ENCODE assay signal across 9 cellular contexts in the genomic region with DNA sequence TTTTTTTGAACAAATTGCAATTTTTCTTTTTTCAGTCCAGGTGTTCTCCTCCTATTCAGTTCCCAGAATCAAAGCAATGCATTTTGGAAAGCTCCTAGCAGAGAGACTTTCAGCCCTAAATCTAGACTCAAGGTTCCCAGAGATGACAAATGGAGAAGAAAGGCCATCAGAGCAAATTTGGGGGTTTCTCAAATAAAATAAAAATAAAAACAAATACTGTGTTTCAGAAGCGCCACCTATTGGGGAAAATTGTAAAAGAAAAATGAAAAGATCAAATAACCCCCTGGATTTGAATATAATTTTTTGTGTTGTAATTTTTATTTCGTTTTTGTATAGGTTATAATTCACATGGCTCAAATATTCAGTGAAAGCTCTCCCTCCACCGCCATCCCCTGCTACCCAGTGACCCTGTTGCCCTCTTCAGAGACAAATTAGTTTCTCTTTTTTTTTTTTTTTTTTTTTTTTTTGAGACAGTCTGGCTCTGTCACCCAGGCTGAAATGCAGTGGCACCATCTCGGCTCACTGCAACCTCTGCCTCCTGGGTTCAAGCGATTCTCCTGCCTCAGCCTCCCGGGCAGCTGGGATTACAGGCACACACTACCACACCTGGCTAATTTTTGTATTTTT. TPM values are rescaled to one million over a fixed set of nuclear protein-coding genes. Genes with fewer than 3 reads are reported as not detected.
DNase-seq lines count a peak whose midpoint lies in the region; ATAC-seq and TF ChIP-seq lines count a peak whose summit lies in the region.
"Had no signal": no experiment of that assay in that cellular context is flagged by ENCODE, and none has a peak within 500 bp of the region (broad histone marks: within the 10 kb centered on the region; RNA-seq: fewer than 3 reads in every experiment).

No MANE protein-coding gene starts in this region.

- H3K4me1 ChIP-seq in MM.1S (ENCODE audit: low read length), result no peaks in the 10 kb centered on the region

- peak; percentile 53 to 59 for ATAC-seq in naive thymus-derived CD8-positive, alpha-beta T cell
- ATAC-seq in HG02678 (IDR thresholded peaks at IDR 0.05; ENCODE audit: unreplicated experiment), result no peak

- H3K9me2 ChIP-seq in MM.1S (replicated peaks; ENCODE audit: insufficient read depth, low read length), result no peaks in the 10 kb centered on the region

- peaks cover 17% of the 10 kb centered on the region for H3K27me3 ChIP-seq in MM.1S (replicated peaks; ENCODE audit: insufficient read depth, low read length)

- no peaks in the 10 kb centered on the region for H3F3A ChIP-seq in MM.1S (ENCODE audit: insufficient read depth, low read length)

- H3K4me3 Mint-ChIP-seq in brain, result peak overlapping the region in 1 of 5 experiments; percentile 16
- peak overlapping the region in 1 of 10 donors; percentile 20 for H3K4me3 Mint-ChIP-seq in naive thymus-derived CD8-positive, alpha-beta T cell

- POLR2A ChIA-PET in naive thymus-derived CD8-positive, alpha-beta T cell (lab: Charles Lee), result interaction anchor here (0.7 to 1.9 kb wide), 6 partner anchors 10 to 154 kb away, joined by 3 to 12 read pairs (median 5); partner anchors contain the start of genes CD3D, CD3G and MPZL3

- H4K20me1 ChIP-seq in MM.1S (ENCODE audit: insufficient read depth, low read length), result no peaks in the 10 kb centered on the region

- H3K27me3 Mint-ChIP-seq in brain, result peaks cover 44% of the 10 kb centered on the region
- peaks cover 0 to 2% (median 0%) of the 10 kb centered on the region in 5 donors for H3K27me3 Mint-ChIP-seq in naive thymus-derived CD8-positive, alpha-beta T cell

- H3K9ac ChIP-seq in MM.1S (ENCODE audit: low read length), result no peak overlapping the region

- no peaks in the 10 kb centered on the region for H3K9me3 ChIP-seq in MM.1S (replicated peaks; ENCODE audit: insufficient read depth, low read length)

- DNase-seq in NCI-H1436 (lab: John Stamatoyannopoulos, UW) (peak; percentile 18), NCI-H1436 treated with DMSO at 0.1 percent for 48 hours (lab: John Stamatoyannopoulos, UW) (no peak), MM.1S (peak; percentile 33)
- DNase-seq in naive thymus-derived CD8-positive, alpha-beta T cell, result peak in 3 of 10 donors; percentile 70 to 74 (median 73)
- DNase-seq in effector CD4-positive, alpha-beta T cell, result no peak
- no peak for DNase-seq in activated CD8-positive, alpha-beta memory T cell treated with anti-CD3 and anti-CD28 coated beads for 24 hours

- no peaks in the 10 kb centered on the region for H3K36me3 ChIP-seq in MM.1S (replicated peaks; ENCODE audit: insufficient read depth, low read length)

- peak overlapping the region in 1 of 5 experiments; percentile 46 for H3K27ac Mint-ChIP-seq in brain
- peak overlapping the region; percentile 88 to 100 (median 96) for H3K27ac Mint-ChIP-seq in naive thymus-derived CD8-positive, alpha-beta T cell

- peaks cover 0 to 3% (median 0%) of the 10 kb centered on the region in 5 experiments for H3K9me3 Mint-ChIP-seq in brain
- H3K9me3 Mint-ChIP-seq in naive thymus-derived CD8-positive, alpha-beta T cell, result no peaks in the 10 kb centered on the region

- no peaks in the 10 kb centered on the region for H3K79me2 ChIP-seq in MM.1S (ENCODE audit: low read length)

- no peak overlapping the region for H3K4me3 ChIP-seq in MM.1S (ENCODE audit: low read length)

- no peak overlapping the region for H3K27ac ChIP-seq in MM.1S (ENCODE audit: low read length)

- TF ChIP-seq CTCF in MM.1S (IDR thresholded peaks at IDR 0.05; ENCODE audit: low read length) (peak; percentile 49), brain (conservative IDR thresholded peaks at IDR 0.05) (peak; percentile 78 to 79)

- peak overlapping the region; percentile 13; the same call in 1 of the 2 replicates for H3K4me2 ChIP-seq in MM.1S (ENCODE audit: low read depth, low read length)

- no peaks in the 10 kb centered on the region for H3K36me3 Mint-ChIP-seq in brain
- H3K36me3 Mint-ChIP-seq in naive thymus-derived CD8-positive, alpha-beta T cell, result peaks cover 0 to 66% (median 30%) of the 10 kb centered on the region in 3 donors

- H3K4me1 Mint-ChIP-seq in brain, result no peaks in the 10 kb centered on the region
- H3K4me1 Mint-ChIP-seq in naive thymus-derived CD8-positive, alpha-beta T cell, result peaks cover 26 to 43% (median 36%) of the 10 kb centered on the region in 4 donors

- no peak overlapping the region for H2AFZ ChIP-seq in MM.1S (ENCODE audit: low read length)

RNA-seq across cellular contexts. Expression of gene UBE4A, which starts 6.2 kb away (rescaled TPM):
- polyA plus RNA-seq in brain (ENCODE audit: insufficient read depth, low read depth, low replicate concordance), result 24.3 TPM
- 10 to 100 TPM; 48.7 to 52.8 TPM for total RNA-seq in naive thymus-derived CD8-positive, alpha-beta T cell
- 10 to 100 TPM; 20.7 to 31.0 (median 24.3) TPM for polyA plus RNA-seq in naive thymus-derived CD8-positive, alpha-beta T cell

RNA-seq across cellular contexts. Expression of gene CD3G, which starts 9.1 kb away (rescaled TPM):
- not detected for polyA plus RNA-seq in brain (ENCODE audit: insufficient read depth, low read depth, low replicate concordance)
- 100 to 1,000 TPM; 202 to 209 TPM for total RNA-seq in naive thymus-derived CD8-positive, alpha-beta T cell
- 100 to 1,000 TPM; 397 to 400 (median 397) TPM for polyA plus RNA-seq in naive thymus-derived CD8-positive, alpha-beta T cell
- total RNA-seq: Daoy had no signal

RNA-seq across cellular contexts. Expression of gene CD3D, which starts 10.7 kb away (rescaled TPM):
- not detected for polyA plus RNA-seq in brain (ENCODE audit: insufficient read depth, low read depth, low replicate concordance)
- total RNA-seq in naive thymus-derived CD8-positive, alpha-beta T cell, result 100 to 1,000 TPM; 355 to 362 TPM
- 1,000 to 10,000 TPM; 1,161 to 1,259 (median 1,215) TPM for polyA plus RNA-seq in naive thymus-derived CD8-positive, alpha-beta T cell

RNA-seq across cellular contexts. Expression of gene ATP5MG, which starts 48.2 kb away (rescaled TPM):
- polyA plus RNA-seq in brain (ENCODE audit: insufficient read depth, low read depth, low replicate concordance), result 385 TPM
- total RNA-seq in naive thymus-derived CD8-positive, alpha-beta T cell, result 100 to 1,000 TPM; 145 to 172 TPM
- 100 to 1,000 TPM; 649 to 923 (median 790) TPM for polyA plus RNA-seq in naive thymus-derived CD8-positive, alpha-beta T cell

RNA-seq across cellular contexts. Expression of gene CD3E, which starts 48.7 kb away (rescaled TPM):
- polyA plus RNA-seq in brain (ENCODE audit: insufficient read depth, low read depth, low replicate concordance), result 1.7 TPM
- total RNA-seq in naive thymus-derived CD8-positive, alpha-beta T cell, result 100 to 1,000 TPM; 564 to 620 TPM
- 1,000 to 10,000 TPM in 1 of 3 donors, 100 to 1,000 TPM in 2; 811 to 1,213 (median 948) TPM for polyA plus RNA-seq in naive thymus-derived CD8-positive, alpha-beta T cell
- total RNA-seq: Daoy had no signal

Comparison
In these comparisons a context has a peak if more than half of its experiments do, and no peak if none do; other contexts are left out.
1. DNase-seq: peak in NCI-H1436 (single experiment) and MM.1S (single experiment); none in NCI-H1436 treated with DMSO at 0.1 percent for 48 hours (single experiment), effector CD4-positive, alpha-beta T cell (single experiment) and activated CD8-positive, alpha-beta memory T cell treated with anti-CD3 and anti-CD28 coated beads for 24 hours (single experiment).
2. RNA of gene CD3G, which starts 9.1 kb away (polyA plus RNA-seq): 397 to 400 TPM in naive thymus-derived CD8-positive, alpha-beta T cell; not detected in brain (single experiment); every median in the first group is over 100 times any median in the second.
3. RNA of gene CD3D, which starts 10.7 kb away (polyA plus RNA-seq): 1,161 to 1,259 TPM in naive thymus-derived CD8-positive, alpha-beta T cell; not detected in brain (single experiment); every median in the first group is over 100 times any median in the second.